Comparison of ENCODE assay signal across 20 cellular contexts in the genomic region with DNA sequence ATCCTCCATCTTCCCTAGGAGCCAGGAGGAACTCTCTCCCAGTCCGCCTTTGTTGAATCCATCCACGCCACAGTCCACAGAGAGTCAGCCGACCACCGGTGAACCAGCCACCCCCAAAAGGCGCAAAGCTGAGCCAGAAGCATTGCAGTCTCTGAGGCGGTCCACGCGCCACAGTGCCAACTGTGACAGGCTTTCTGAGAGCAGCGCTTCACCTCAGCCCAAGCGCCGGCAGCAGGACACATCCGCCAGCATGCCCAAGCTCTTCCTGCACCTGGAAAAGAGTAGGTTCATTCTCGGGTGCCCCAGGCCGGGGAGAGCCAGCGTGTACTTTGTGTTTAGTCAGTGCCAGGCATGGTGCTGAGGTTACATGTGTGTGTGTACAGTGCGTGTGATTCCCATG. TPM values are rescaled to one million over a fixed set of nuclear protein-coding genes. Genes with fewer than 3 reads are reported as not detected.
DNase-seq lines count a peak whose midpoint lies in the region; ATAC-seq and TF ChIP-seq lines count a peak whose summit lies in the region.
"Had no signal": no experiment of that assay in that cellular context is flagged by ENCODE, and none has a peak within 500 bp of the region (broad histone marks: within the 10 kb centered on the region; RNA-seq: fewer than 3 reads in every experiment).

No MANE protein-coding gene starts in this region.

- peak overlapping the region; percentile 96 for H3K27ac Mint-ChIP-seq in activated CD4-positive, alpha-beta T cell treated with anti-CD3 and anti-CD28 coated beads for 36 hours
- H3K27ac Mint-ChIP-seq in activated T-helper 2 cell treated with anti-CD3 and anti-CD28 coated beads, Interferon-gamma antibody, Interleukin-2, Interleukin-4, amounts not matched to agents 10 μg/mL and 5 μg/mL and 100 μg/mL, durations not matched to agents 14 hours and 24 hours and 36 hours = peak overlapping the region; percentile 79
- peak overlapping the region; percentile 89 to 100 (median 96) for H3K27ac Mint-ChIP-seq in naive thymus-derived CD4-positive, alpha-beta T cell
- H3K27ac Mint-ChIP-seq in neural progenitor cell = no peak overlapping the region
- H3K27ac Mint-ChIP-seq: GM23338 had no signal

- H3K9ac ChIP-seq in neural progenitor cell = no peak overlapping the region

- H3K36me3 Mint-ChIP-seq in activated CD4-positive, alpha-beta T cell treated with anti-CD3 and anti-CD28 coated beads for 36 hours (ENCODE audit: low read depth) = peaks cover 61% of the 10 kb centered on the region
- H3K36me3 Mint-ChIP-seq in activated T-helper 2 cell treated with anti-CD3 and anti-CD28 coated beads, Interferon-gamma antibody, Interleukin-2, Interleukin-4, amounts not matched to agents 10 μg/mL and 5 μg/mL and 100 μg/mL, durations not matched to agents 14 hours and 24 hours and 36 hours (ENCODE audit: low read depth) = peaks cover 72% of the 10 kb centered on the region
- peaks cover 8 to 64% (median 55%) of the 10 kb centered on the region in 5 donors for H3K36me3 Mint-ChIP-seq in naive thymus-derived CD4-positive, alpha-beta T cell
- H3K36me3 Mint-ChIP-seq in neural progenitor cell = peaks cover 4% of the 10 kb centered on the region

- peaks cover 47% of the 10 kb centered on the region for H3K4me1 Mint-ChIP-seq in activated CD4-positive, alpha-beta T cell treated with anti-CD3 and anti-CD28 coated beads for 36 hours
- peaks cover 51% of the 10 kb centered on the region for H3K4me1 Mint-ChIP-seq in activated T-helper 2 cell treated with anti-CD3 and anti-CD28 coated beads, Interferon-gamma antibody, Interleukin-2, Interleukin-4, amounts not matched to agents 10 μg/mL and 5 μg/mL and 100 μg/mL, durations not matched to agents 14 hours and 24 hours and 36 hours (ENCODE audit: low read depth)
- H3K4me1 Mint-ChIP-seq in naive thymus-derived CD4-positive, alpha-beta T cell = peaks cover 20 to 87% (median 64%) of the 10 kb centered on the region in 7 donors
- H3K4me1 Mint-ChIP-seq in neural progenitor cell = no peaks in the 10 kb centered on the region
- H3K4me1 Mint-ChIP-seq: GM23338 had no signal

- H3K4me2 ChIP-seq in neural progenitor cell = no peak overlapping the region
- H3K4me2 ChIP-seq: A549, GM23338 had no signal

- CTCF ChIA-PET in activated CD4-positive, alpha-beta T cell treated with anti-CD3 and anti-CD28 coated beads for 36 hours (lab: Charles Lee) = interaction anchor here (0.6 to 1.1 kb wide), 2 partner anchors 8 to 100 kb away, joined by 3 read pairs; no protein-coding TSS in a partner anchor
- CTCF ChIA-PET in naive thymus-derived CD4-positive, alpha-beta T cell (lab: Charles Lee) = interaction anchor here (1.1 to 1.7 kb wide), 3 partner anchors 9 to 233 kb away, joined by 3 to 9 read pairs (median 4); no protein-coding TSS in a partner anchor

- H3K4me3 ChIP-seq in naive thymus-derived CD4-positive, alpha-beta T cell (ENCODE audit: low read length) = peak overlapping the region; percentile 63
- H3K4me3 ChIP-seq in neural progenitor cell = no peak overlapping the region
- H3K4me3 ChIP-seq: A549, GM23338, mucosa of descending colon, SK-N-MC had no signal

- H3K4me1 ChIP-seq in naive thymus-derived CD4-positive, alpha-beta T cell (ENCODE audit: control insufficient read depth in 2 of 2, insufficient read depth in 2 of 2, low read length in 2 of 2) = peaks cover 25 to 42% of the 10 kb centered on the region in 2 donors
- H3K4me1 ChIP-seq in neural progenitor cell = no peaks in the 10 kb centered on the region
- H3K4me1 ChIP-seq: BE2C had no signal

- peak overlapping the region; percentile 83 for H3K4me3 Mint-ChIP-seq in activated CD4-positive, alpha-beta T cell treated with anti-CD3 and anti-CD28 coated beads for 36 hours
- H3K4me3 Mint-ChIP-seq in activated T-helper 2 cell treated with anti-CD3 and anti-CD28 coated beads, Interferon-gamma antibody, Interleukin-2, Interleukin-4, amounts not matched to agents 10 μg/mL and 5 μg/mL and 100 μg/mL, durations not matched to agents 14 hours and 24 hours and 36 hours (ENCODE audit: low read depth) = peak overlapping the region; percentile 75
- peak overlapping the region; percentile 81 to 100 (median 88) for H3K4me3 Mint-ChIP-seq in naive thymus-derived CD4-positive, alpha-beta T cell
- H3K4me3 Mint-ChIP-seq in neural progenitor cell = no peak overlapping the region
- H3K4me3 Mint-ChIP-seq: GM23338 had no signal

- no peak overlapping the region for H2AFZ ChIP-seq in neural progenitor cell (replicated peaks)
- H2AFZ ChIP-seq: GM23338 had no signal

- H3K9me3 Mint-ChIP-seq in activated CD4-positive, alpha-beta T cell treated with anti-CD3 and anti-CD28 coated beads for 36 hours (ENCODE audit: low read depth) = no peaks in the 10 kb centered on the region
- no peaks in the 10 kb centered on the region for H3K9me3 Mint-ChIP-seq in activated T-helper 2 cell treated with anti-CD3 and anti-CD28 coated beads, Interferon-gamma antibody, Interleukin-2, Interleukin-4, amounts not matched to agents 10 μg/mL and 5 μg/mL and 100 μg/mL, durations not matched to agents 14 hours and 24 hours and 36 hours
- H3K9me3 Mint-ChIP-seq in naive thymus-derived CD4-positive, alpha-beta T cell = peaks cover 0 to 2% (median 0%) of the 10 kb centered on the region in 11 donors
- no peaks in the 10 kb centered on the region for H3K9me3 Mint-ChIP-seq in neural progenitor cell
- H3K9me3 Mint-ChIP-seq: GM23338 had no signal

- in situ Hi-C loops in GM18951 (cut with MboI; ENCODE audit: low sequenced_read_pairs, unreplicated experiment) = no loop called here

- no peaks in the 10 kb centered on the region for H3K9me3 ChIP-seq in naive thymus-derived CD4-positive, alpha-beta T cell (ENCODE audit: control insufficient read depth in 2 of 3, low read length in 3 of 3)
- H3K9me3 ChIP-seq in neural progenitor cell (ENCODE audit: low read depth) = no peaks in the 10 kb centered on the region
- H3K9me3 ChIP-seq: A549, BE2C, mucosa of descending colon, neutrophil had no signal

- no peaks in the 10 kb centered on the region for H4K20me1 ChIP-seq in neural progenitor cell (ENCODE audit: low read depth)

- no peak for TF ChIP-seq CTCF in neural progenitor cell (IDR thresholded peaks at IDR 0.05)

- no peaks in the 10 kb centered on the region for H3K79me2 ChIP-seq in neural progenitor cell (ENCODE audit: low read depth)

- H3K27ac ChIP-seq in naive thymus-derived CD4-positive, alpha-beta T cell (ENCODE audit: low read depth, low read length) = peak overlapping the region; percentile 93
- no peak overlapping the region for H3K27ac ChIP-seq in neural progenitor cell
- H3K27ac ChIP-seq: A549, neutrophil, SK-N-MC had no signal

- DNase-seq in activated CD4-positive, alpha-beta T cell treated with anti-CD3 and anti-CD28 coated beads for 36 hours = peak; percentile 30
- DNase-seq in activated CD4-positive, alpha-beta T cell treated with anti-CD3 and anti-CD28 coated beads for 4 hours = no peak
- DNase-seq in activated T-helper 2 cell treated with anti-CD3 and anti-CD28 coated beads, Interferon-gamma antibody, Interleukin-2, Interleukin-4, amounts not matched to agents 10 μg/mL and 5 μg/mL and 100 μg/mL, durations not matched to agents 14 hours and 24 hours and 36 hours (ENCODE audit: low spot score) = no peak
- DNase-seq in naive thymus-derived CD4-positive, alpha-beta T cell = no peak
- DNase-seq in LoVo (ENCODE audit: low spot score) = no peak
- no peak for DNase-seq in neural progenitor cell (ENCODE audit: low spot score)
- DNase-seq in 8988T = no peak
- DNase-seq: BE2C; foreskin fibroblast; hippocampal formation; NCI-H1436 treated with DMSO at 0.1 percent for 48 hours; NCI-H510A treated with DMSO at 0.1 percent for 48 hours; small intestine; stimulated activated CD4-positive, alpha-beta T cell treated with anti-CD3 and anti-CD28 coated beads, Interleukin-4, amount 100 ng/mL, for 24 hours had no signal

- no peak for ATAC-seq in activated CD4-positive, alpha-beta T cell treated with anti-CD3 and anti-CD28 coated beads for 36 hours
- no peak for ATAC-seq in naive thymus-derived CD4-positive, alpha-beta T cell
- ATAC-seq: A549, GM23338, mucosa of descending colon had no signal

- no peaks in the 10 kb centered on the region for H3K27me3 Mint-ChIP-seq in activated CD4-positive, alpha-beta T cell treated with anti-CD3 and anti-CD28 coated beads for 36 hours
- H3K27me3 Mint-ChIP-seq in activated T-helper 2 cell treated with anti-CD3 and anti-CD28 coated beads, Interferon-gamma antibody, Interleukin-2, Interleukin-4, amounts not matched to agents 10 μg/mL and 5 μg/mL and 100 μg/mL, durations not matched to agents 14 hours and 24 hours and 36 hours (ENCODE audit: low read depth) = no peaks in the 10 kb centered on the region
- H3K27me3 Mint-ChIP-seq in naive thymus-derived CD4-positive, alpha-beta T cell = no peaks in the 10 kb centered on the region
- H3K27me3 Mint-ChIP-seq in neural progenitor cell (ENCODE audit: insufficient read depth, low read depth) = no peaks in the 10 kb centered on the region

- H3K36me3 ChIP-seq in naive thymus-derived CD4-positive, alpha-beta T cell (ENCODE audit: control insufficient read depth in 2 of 3, insufficient read depth in 3 of 3, low read length in 3 of 3) = peaks cover 12 to 22% (median 21%) of the 10 kb centered on the region in 3 experiments
- H3K36me3 ChIP-seq in neural progenitor cell = peaks cover 5% of the 10 kb centered on the region

- POLR2A ChIA-PET in activated CD4-positive, alpha-beta T cell treated with anti-CD3 and anti-CD28 coated beads for 36 hours (lab: Charles Lee) = interaction anchor here (1.0 kb wide), 1 partner anchor 17 kb away, joined by 4 read pairs; no protein-coding TSS in a partner anchor
- POLR2A ChIA-PET in naive thymus-derived CD4-positive, alpha-beta T cell (lab: Charles Lee) = interaction anchor here (0.7 to 7.4 kb wide), 2 partner anchors 7 to 22 kb away, joined by 3 to 40 read pairs; a partner anchor contains a TSS

- H3K27me3 ChIP-seq in naive thymus-derived CD4-positive, alpha-beta T cell (ENCODE audit: control insufficient read depth in 2 of 2, insufficient read depth in 2 of 2, low read length in 2 of 2) = no peaks in the 10 kb centered on the region
- no peaks in the 10 kb centered on the region for H3K27me3 ChIP-seq in neural progenitor cell
- H3K27me3 ChIP-seq: BE2C, neutrophil had no signal

- intact Hi-C loops in activated CD4-positive, alpha-beta T cell treated with anti-CD3 and anti-CD28 coated beads for 36 hours (cut with DNase I, micrococcal nuclease) = no loop called here
- intact Hi-C loops in activated T-helper 2 cell treated with anti-CD3 and anti-CD28 coated beads, Interferon-gamma antibody, Interleukin-2, Interleukin-4, amounts not matched to agents 10 μg/mL and 5 μg/mL and 100 μg/mL, durations not matched to agents 14 hours and 24 hours and 36 hours (cut with micrococcal nuclease) = no loop called here
- intact Hi-C loops in naive thymus-derived CD4-positive, alpha-beta T cell (cut with micrococcal nuclease) = loop anchor here (5.0 to 10.0 kb wide), 3 partner anchors 1748 to 1969 kb away; a partner anchor contains a TSS

- peak; percentile 26 for TF ChIP-seq POLR2A in GM18951 (IDR thresholded peaks at IDR 0.05; ENCODE audit: extremely low read depth, insufficient read depth, insufficient read length)

- H3F3A ChIP-seq in neural progenitor cell (ENCODE audit: low read depth) = no peaks in the 10 kb centered on the region

RNA-seq across cellular contexts. Expression of a gene that starts 7.4 kb away (rescaled TPM):
- 10 to 100 TPM; 51.6 to 54.2 TPM for total RNA-seq in activated CD4-positive, alpha-beta T cell treated with anti-CD3 and anti-CD28 coated beads for 36 hours
- total RNA-seq in activated T-helper 2 cell treated with anti-CD3 and anti-CD28 coated beads, Interferon-gamma antibody, Interleukin-2, Interleukin-4, amounts not matched to agents 10 μg/mL and 5 μg/mL and 100 μg/mL, durations not matched to agents 14 hours and 24 hours and 36 hours = 32.5 and 37.6 TPM in 2 replicates
- total RNA-seq in naive thymus-derived CD4-positive, alpha-beta T cell = 100 to 1,000 TPM in 4 of 5 experiments, 10 to 100 TPM in 1; 66.3 to 164 (median 141) TPM
- polyA plus RNA-seq in naive thymus-derived CD4-positive, alpha-beta T cell = 100 to 1,000 TPM in 1 of 2 donors, 10 to 100 TPM in 1; 76.2 to 118 TPM
- 21.9 and 33.2 TPM in 2 replicates for total RNA-seq in neural progenitor cell (ENCODE audit: low replicate concordance)

Comparison
In these comparisons a context has a peak if more than half of its experiments do, and no peak if none do; other contexts are left out.
1. intact Hi-C loops: an anchor here in naive thymus-derived CD4-positive, alpha-beta T cell (5.0 to 10.0 kb wide); none called in activated CD4-positive, alpha-beta T cell treated with anti-CD3 and anti-CD28 coated beads for 36 hours and activated T-helper 2 cell treated with anti-CD3 and anti-CD28 coated beads, Interferon-gamma antibody, Interleukin-2, Interleukin-4, amounts not matched to agents 10 μg/mL and 5 μg/mL and 100 μg/mL, durations not matched to agents 14 hours and 24 hours and 36 hours.